Comparison of ENCODE assay signal across 1 cellular context in genomic region chr4:112251044-112251632, GRCh38.
TF ChIP-seq lines count a peak whose summit lies in the region.

No MANE protein-coding gene starts in this region.

TF ChIP-seq in GM23338, 12 proteins besides CTCF, POLR2A, EP300 and RAD21 (continued from another document):
- no peak for TF ChIP-seq ZNF462 (CRISPR knock-in tag; IDR thresholded peaks at IDR 0.05)
- TF ChIP-seq ZNF331 (CRISPR knock-in tag; IDR thresholded peaks at IDR 0.05; ENCODE audit: low read depth) = no peak
- TF ChIP-seq ZNF114 (CRISPR knock-in tag; IDR thresholded peaks at IDR 0.05) = no peak
- TF ChIP-seq NANOG (IDR thresholded peaks at IDR 0.05; ENCODE audit: borderline replicate concordance) = no peak
- no peak for TF ChIP-seq JUNB (IDR thresholded peaks at IDR 0.05; ENCODE audit: unreplicated experiment)
- TF ChIP-seq REST (IDR thresholded peaks at IDR 0.05; ENCODE audit: unreplicated experiment) = no peak
TF ChIP-seq in GM23338: peak in this region for 0.
